In the genomic region with DNA sequence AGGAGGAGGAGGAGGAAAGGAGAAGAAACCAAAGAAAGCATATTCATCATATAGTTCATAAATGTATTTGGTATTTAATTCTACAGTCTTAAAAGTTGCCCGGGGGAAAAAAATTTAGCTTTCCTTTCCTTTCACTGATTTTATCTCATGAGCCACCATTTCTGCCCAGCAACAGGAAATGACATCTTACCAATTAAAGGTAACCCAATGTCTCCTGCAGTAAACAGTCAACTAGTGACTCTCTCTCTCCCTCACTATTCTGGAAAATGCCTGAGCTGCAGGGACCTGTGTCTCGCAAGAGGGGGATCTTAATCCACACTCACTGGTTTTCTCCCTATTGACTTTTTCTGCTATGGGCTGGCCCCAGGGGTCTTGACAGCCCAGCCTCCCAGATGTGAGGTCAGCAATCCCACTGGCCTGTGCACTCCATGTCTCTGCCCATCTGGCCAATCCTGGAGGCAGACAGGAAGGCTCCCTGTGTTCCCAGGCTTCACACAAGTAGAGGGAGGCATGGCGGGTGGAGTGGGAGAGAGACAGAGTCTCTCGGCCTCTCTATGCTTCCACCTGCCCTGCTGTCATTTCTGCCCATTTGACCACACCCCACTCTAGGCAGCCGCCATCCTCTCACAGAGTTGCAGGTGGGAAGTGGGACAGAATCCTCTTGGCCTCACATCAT, we compare ENCODE assay signal across 21 cellular contexts.
DNase-seq lines count a peak whose midpoint lies in the region; ATAC-seq lines count a peak whose summit lies in the region.
"Had no signal": no experiment of that assay in that cellular context is flagged by ENCODE, and none has a peak within 500 bp of the region (broad histone marks: within the 10 kb centered on the region; RNA-seq: fewer than 3 reads in every experiment).

No MANE protein-coding gene starts in this region.

- no peak overlapping the region for H3K4me3 ChIP-seq in mesenchymal stem cell (ENCODE audit: insufficient read depth in 1 of 2, low read depth in 1 of 2, low read length in 2 of 2)
- H3K4me3 ChIP-seq: esophagus squamous epithelium had no signal

- H3K9me3 ChIP-seq in mesenchymal stem cell (ENCODE audit: control insufficient read depth, low read length) = no peaks in the 10 kb centered on the region
- H3K9me3 ChIP-seq: esophagus squamous epithelium had no signal

- intact Hi-C loops in activated CD4-positive, alpha-beta memory T cell treated with anti-CD3 and anti-CD28 coated beads for 36 hours (cut with micrococcal nuclease) = no loop called here

- no peak overlapping the region for H2BK120ac ChIP-seq in mesenchymal stem cell (ENCODE audit: low read depth, low read length)

- CTCF ChIA-PET in activated CD4-positive, alpha-beta memory T cell treated with anti-CD3 and anti-CD28 coated beads, Interleukin-2, amount 10 ng/mL, durations not matched to agents 7 days and 5 days (lab: Charles Lee) = interaction anchor here (1.3 kb wide), 1 partner anchor 16 kb away, joined by 5 read pairs; no protein-coding TSS in a partner anchor
- CTCF ChIA-PET in activated CD4-positive, alpha-beta memory T cell treated with anti-CD3 and anti-CD28 coated beads for 36 hours (lab: Charles Lee) = no interaction called here

- H3K36me3 ChIP-seq in mesenchymal stem cell (ENCODE audit: control insufficient read depth in 1 of 2, insufficient read depth in 2 of 2, low read depth in 1 of 2, low read length in 2 of 2) = no peaks in the 10 kb centered on the region
- H3K36me3 ChIP-seq: esophagus squamous epithelium had no signal

- ATAC-seq in HG03342 (IDR thresholded peaks at IDR 0.05; ENCODE audit: unreplicated experiment) = no peak
- ATAC-seq: HCT116, left cardiac atrium had no signal

- H3K4me1 Mint-ChIP-seq in activated CD4-positive, alpha-beta memory T cell treated with anti-CD3 and anti-CD28 coated beads, Interleukin-2, amount 10 ng/mL, durations not matched to agents 7 days and 5 days = peaks cover 16% of the 10 kb centered on the region
- peaks cover 15% of the 10 kb centered on the region for H3K4me1 Mint-ChIP-seq in activated CD4-positive, alpha-beta memory T cell treated with anti-CD3 and anti-CD28 coated beads for 36 hours (ENCODE audit: low read depth)
- H3K4me1 Mint-ChIP-seq in T-helper 2 cell treated with Interferon-gamma antibody and Interleukin-4, amounts not matched to agents 5 μg/mL and 100 μg/mL, for 36 hours (ENCODE audit: low read depth) = peaks cover 21% of the 10 kb centered on the region

- DNase-seq in activated CD4-positive, alpha-beta memory T cell treated with anti-CD3 and anti-CD28 coated beads, Interleukin-2, amount 10 ng/mL, durations not matched to agents 7 days and 5 days = peak; percentile 20
- DNase-seq in activated CD4-positive, alpha-beta memory T cell treated with anti-CD3 and anti-CD28 coated beads for 36 hours = no peak
- DNase-seq in EL (peak; percentile 22), mesenchymal stem cell (no peak), NCI-H524 treated with DMSO at 0.1 percent for 48 hours (lab: John Stamatoyannopoulos, UW) (no peak)
- DNase-seq in T-helper 2 cell treated with Interferon-gamma antibody and Interleukin-4, amounts not matched to agents 5 μg/mL and 100 μg/mL, for 36 hours (ENCODE audit: low spot score) = no peak
- DNase-seq in stimulated activated CD8-positive, alpha-beta memory T cell treated with anti-CD3 and anti-CD28 coated beads, Interleukin-4, amount 100 ng/mL, for 48 hours = no peak
- DNase-seq: ACHN; activated CD4-positive, alpha-beta T cell treated with anti-CD3 and anti-CD28 coated beads, Interleukin-2, amount 50 U/mL, for 1 hour; aorta; esophagus squamous epithelium; left cardiac atrium; NCI-H187 treated with DMSO at 0.1 percent for 48 hours; NCI-H345; RPMI8226; stimulated activated CD4-positive, alpha-beta T cell treated with anti-CD3 and anti-CD28 coated beads, Interleukin-12 subunit alpha, Interleukin-12 subunit beta, amount 100 ng/mL, for 4 hours had no signal

- no peak overlapping the region for H3K27ac ChIP-seq in mesenchymal stem cell (ENCODE audit: low read length, poor library complexity, severe bottlenecking)
- H3K27ac ChIP-seq: esophagus squamous epithelium had no signal

- H2BK12ac ChIP-seq in mesenchymal stem cell (ENCODE audit: low read length in 2 of 2) = no peak overlapping the region

- H3K79me1 ChIP-seq in mesenchymal stem cell (replicated peaks; ENCODE audit: low read length, poor library complexity, severe bottlenecking) = no peaks in the 10 kb centered on the region

- POLR2A ChIA-PET in activated CD4-positive, alpha-beta memory T cell treated with anti-CD3 and anti-CD28 coated beads, Interleukin-2, amount 10 ng/mL, durations not matched to agents 7 days and 5 days (lab: Charles Lee) = interaction anchor here (0.8 to 1.0 kb wide), 2 partner anchors 21 to 404 kb away, joined by 3 read pairs; no protein-coding TSS in a partner anchor
- POLR2A ChIA-PET in activated CD4-positive, alpha-beta memory T cell treated with anti-CD3 and anti-CD28 coated beads for 36 hours (lab: Charles Lee) = no interaction called here

- H4K8ac ChIP-seq in mesenchymal stem cell (ENCODE audit: low read length) = peak overlapping the region; percentile 41

- H2BK15ac ChIP-seq in mesenchymal stem cell (ENCODE audit: low read depth, poor library complexity, severe bottlenecking) = no peak overlapping the region

- no peak overlapping the region for H3K23ac ChIP-seq in mesenchymal stem cell (ENCODE audit: low read length in 2 of 2)

- H4K91ac ChIP-seq in mesenchymal stem cell (ENCODE audit: low read length) = no peak overlapping the region

- H3K36me3 Mint-ChIP-seq in activated CD4-positive, alpha-beta memory T cell treated with anti-CD3 and anti-CD28 coated beads, Interleukin-2, amount 10 ng/mL, durations not matched to agents 7 days and 5 days (ENCODE audit: low read depth) = no peaks in the 10 kb centered on the region
- H3K36me3 Mint-ChIP-seq in activated CD4-positive, alpha-beta memory T cell treated with anti-CD3 and anti-CD28 coated beads for 36 hours = no peaks in the 10 kb centered on the region
- peaks cover 2% of the 10 kb centered on the region for H3K36me3 Mint-ChIP-seq in T-helper 2 cell treated with Interferon-gamma antibody and Interleukin-4, amounts not matched to agents 5 μg/mL and 100 μg/mL, for 36 hours (ENCODE audit: low read depth)
- H3K36me3 Mint-ChIP-seq: CD14-positive monocyte, mesothelial cell of epicardium had no signal

- peaks cover 2% of the 10 kb centered on the region for H3K27me3 Mint-ChIP-seq in activated CD4-positive, alpha-beta memory T cell treated with anti-CD3 and anti-CD28 coated beads, Interleukin-2, amount 10 ng/mL, durations not matched to agents 7 days and 5 days
- H3K27me3 Mint-ChIP-seq in activated CD4-positive, alpha-beta memory T cell treated with anti-CD3 and anti-CD28 coated beads for 36 hours = no peaks in the 10 kb centered on the region
- peaks cover 9% of the 10 kb centered on the region for H3K27me3 Mint-ChIP-seq in T-helper 2 cell treated with Interferon-gamma antibody and Interleukin-4, amounts not matched to agents 5 μg/mL and 100 μg/mL, for 36 hours (ENCODE audit: low read depth)

- 89% methylated on average over 5 of the region's 5 CpGs for WGBS in mesenchymal stem cell

- H3K27ac Mint-ChIP-seq in activated CD4-positive, alpha-beta memory T cell treated with anti-CD3 and anti-CD28 coated beads, Interleukin-2, amount 10 ng/mL, durations not matched to agents 7 days and 5 days = peak overlapping the region; percentile 52
- H3K27ac Mint-ChIP-seq in activated CD4-positive, alpha-beta memory T cell treated with anti-CD3 and anti-CD28 coated beads for 36 hours = no peak overlapping the region
- peak overlapping the region; percentile 60 for H3K27ac Mint-ChIP-seq in T-helper 2 cell treated with Interferon-gamma antibody and Interleukin-4, amounts not matched to agents 5 μg/mL and 100 μg/mL, for 36 hours
- H3K27ac Mint-ChIP-seq: mesothelial cell of epicardium had no signal

- no peak overlapping the region for H2AK5ac ChIP-seq in mesenchymal stem cell (ENCODE audit: low read length, severe bottlenecking)

- H3K9me3 Mint-ChIP-seq in activated CD4-positive, alpha-beta memory T cell treated with anti-CD3 and anti-CD28 coated beads, Interleukin-2, amount 10 ng/mL, durations not matched to agents 7 days and 5 days = no peaks in the 10 kb centered on the region
- no peaks in the 10 kb centered on the region for H3K9me3 Mint-ChIP-seq in activated CD4-positive, alpha-beta memory T cell treated with anti-CD3 and anti-CD28 coated beads for 36 hours
- peaks cover 3% of the 10 kb centered on the region for H3K9me3 Mint-ChIP-seq in T-helper 2 cell treated with Interferon-gamma antibody and Interleukin-4, amounts not matched to agents 5 μg/mL and 100 μg/mL, for 36 hours
- H3K9me3 Mint-ChIP-seq: mesothelial cell of epicardium, neural crest cell had no signal

- no peak overlapping the region for H2BK5ac ChIP-seq in mesenchymal stem cell (ENCODE audit: low read depth, low read length, poor library complexity, severe bottlenecking)

- no peak overlapping the region for H3K9ac ChIP-seq in mesenchymal stem cell (ENCODE audit: low read length)

- H3K14ac ChIP-seq in mesenchymal stem cell (ENCODE audit: low read length in 2 of 2) = no peak overlapping the region

- H3K4me2 ChIP-seq in mesenchymal stem cell (ENCODE audit: low read length, poor library complexity, severe bottlenecking) = no peak overlapping the region

- no peaks in the 10 kb centered on the region for H3K4me1 ChIP-seq in mesenchymal stem cell (ENCODE audit: control insufficient read depth, insufficient read depth, low read depth, low read length)

- no peak overlapping the region for H2AFZ ChIP-seq in mesenchymal stem cell (ENCODE audit: low read depth, low read length)

- H3K27me3 ChIP-seq in mesenchymal stem cell (ENCODE audit: control insufficient read depth in 1 of 2, insufficient read depth in 1 of 2, low read length in 2 of 2) = peaks cover 0 to 18% of the 10 kb centered on the region in 2 experiments
- H3K27me3 ChIP-seq: esophagus squamous epithelium had no signal

- no peak overlapping the region for H3K18ac ChIP-seq in mesenchymal stem cell (ENCODE audit: low read depth in 1 of 2, low read length in 2 of 2)

- H3K4me3 Mint-ChIP-seq in activated CD4-positive, alpha-beta memory T cell treated with anti-CD3 and anti-CD28 coated beads, Interleukin-2, amount 10 ng/mL, durations not matched to agents 7 days and 5 days = no peak overlapping the region
- H3K4me3 Mint-ChIP-seq in activated CD4-positive, alpha-beta memory T cell treated with anti-CD3 and anti-CD28 coated beads for 36 hours = no peak overlapping the region
- H3K4me3 Mint-ChIP-seq in T-helper 2 cell treated with Interferon-gamma antibody and Interleukin-4, amounts not matched to agents 5 μg/mL and 100 μg/mL, for 36 hours = peak overlapping the region; percentile 25
- H3K4me3 Mint-ChIP-seq: mesothelial cell of epicardium, neural crest cell had no signal

- H3K4ac ChIP-seq in mesenchymal stem cell (ENCODE audit: low read depth in 1 of 2, low read length in 2 of 2) = no peak overlapping the region

Comparison
In these comparisons a context has a peak if more than half of its experiments do, and no peak if none do; other contexts are left out.
1. DNase-seq: peak in activated CD4-positive, alpha-beta memory T cell treated with anti-CD3 and anti-CD28 coated beads, Interleukin-2, amount 10 ng/mL, durations not matched to agents 7 days and 5 days (single experiment) and EL (single experiment); none in activated CD4-positive, alpha-beta memory T cell treated with anti-CD3 and anti-CD28 coated beads for 36 hours (single experiment), T-helper 2 cell treated with Interferon-gamma antibody and Interleukin-4, amounts not matched to agents 5 μg/mL and 100 μg/mL, for 36 hours (single experiment), mesenchymal stem cell (single experiment), NCI-H524 treated with DMSO at 0.1 percent for 48 hours (single experiment) and stimulated activated CD8-positive, alpha-beta memory T cell treated with anti-CD3 and anti-CD28 coated beads, Interleukin-4, amount 100 ng/mL, for 48 hours (single experiment).